ENCODE assay signal across 23 cellular contexts in genomic region chr6:146305098-146305497, GRCh38.
DNase-seq lines count a peak whose midpoint lies in the region; ATAC-seq, FAIRE-seq and TF ChIP-seq lines count a peak whose summit lies in the region.
"Had no signal": no experiment of that assay in that cellular context is flagged by ENCODE, and none has a peak within 500 bp of the region (broad histone marks: within the 10 kb centered on the region; RNA-seq: fewer than 3 reads in every experiment).

No MANE protein-coding gene starts in this region.

- no peaks in the 10 kb centered on the region for H3K36me3 Mint-ChIP-seq in naive thymus-derived CD4-positive, alpha-beta T cell
- H3K36me3 Mint-ChIP-seq: activated CD4-positive, alpha-beta memory T cell treated with anti-CD3 and anti-CD28 coated beads for 36 hours; CD4-positive, alpha-beta memory T cell; WTC11 had no signal

- TF ChIP-seq CTCF in NB4 (IDR thresholded peaks at IDR 0.05; ENCODE audit: low read depth, low read length) (no peak), bronchial epithelial cell (IDR thresholded peaks at IDR 0.05; ENCODE audit: insufficient read depth, low read length, severe bottlenecking) (no peak)

- H3K27ac Mint-ChIP-seq in naive thymus-derived CD4-positive, alpha-beta T cell = no peak overlapping the region
- H3K27ac Mint-ChIP-seq: activated CD4-positive, alpha-beta memory T cell treated with anti-CD3 and anti-CD28 coated beads for 36 hours; CD4-positive, alpha-beta memory T cell; nephron; T-helper 17 cell had no signal

- ATAC-seq in naive thymus-derived CD4-positive, alpha-beta T cell = peak; percentile 34
- ATAC-seq: T-helper 17 cell, WTC11 had no signal

- CTCF ChIA-PET in naive thymus-derived CD4-positive, alpha-beta T cell (lab: Charles Lee) = no interaction called here

- H3K4me1 Mint-ChIP-seq in naive thymus-derived CD4-positive, alpha-beta T cell = no peaks in the 10 kb centered on the region
- H3K4me1 Mint-ChIP-seq: CD4-positive, alpha-beta memory T cell; nephron; T-helper 17 cell had no signal

- no peaks in the 10 kb centered on the region for H3K4me1 ChIP-seq in naive thymus-derived CD4-positive, alpha-beta T cell (ENCODE audit: control insufficient read depth in 2 of 2, insufficient read depth in 2 of 2, low read length in 2 of 2)

- H3K9me3 ChIP-seq in naive thymus-derived CD4-positive, alpha-beta T cell (ENCODE audit: control insufficient read depth in 2 of 3, low read length in 3 of 3) = no peaks in the 10 kb centered on the region
- H3K9me3 ChIP-seq: thoracic aorta had no signal

- H3K4me3 ChIP-seq in NB4 (ENCODE audit: low read depth, low read length) = no peak overlapping the region
- H3K4me3 ChIP-seq in bronchial epithelial cell (ENCODE audit: low read depth, low read length) = no peak overlapping the region
- no peak overlapping the region for H3K4me3 ChIP-seq in naive thymus-derived CD4-positive, alpha-beta T cell (ENCODE audit: low read length)
- H3K4me3 ChIP-seq: thoracic aorta had no signal

- H3K27ac ChIP-seq in naive thymus-derived CD4-positive, alpha-beta T cell (ENCODE audit: low read depth, low read length) = no peak overlapping the region
- H3K27ac ChIP-seq: thoracic aorta had no signal

- H3K9me3 Mint-ChIP-seq in naive thymus-derived CD4-positive, alpha-beta T cell = peaks cover 0 to 3% (median 0%) of the 10 kb centered on the region in 11 donors
- H3K9me3 Mint-ChIP-seq: activated CD4-positive, alpha-beta memory T cell treated with anti-CD3 and anti-CD28 coated beads for 36 hours; nephron; WTC11 had no signal

- H3K36me3 ChIP-seq in bronchial epithelial cell (ENCODE audit: control insufficient read depth, insufficient read depth, low read length) = no peaks in the 10 kb centered on the region
- no peaks in the 10 kb centered on the region for H3K36me3 ChIP-seq in naive thymus-derived CD4-positive, alpha-beta T cell (ENCODE audit: control insufficient read depth in 2 of 3, insufficient read depth in 3 of 3, low read length in 3 of 3)
- H3K36me3 ChIP-seq: thoracic aorta had no signal

- POLR2A ChIA-PET in naive thymus-derived CD4-positive, alpha-beta T cell (lab: Charles Lee) = no interaction called here

- no peak overlapping the region for H3K4me3 Mint-ChIP-seq in naive thymus-derived CD4-positive, alpha-beta T cell
- H3K4me3 Mint-ChIP-seq: activated CD4-positive, alpha-beta memory T cell treated with anti-CD3 and anti-CD28 coated beads for 36 hours; CD4-positive, alpha-beta memory T cell; nephron; T-helper 17 cell; WTC11 had no signal

- no peak for TF ChIP-seq POLR2A in NB4 (IDR thresholded peaks at IDR 0.05; ENCODE audit: extremely low read depth, insufficient read length)

- intact Hi-C loops in naive thymus-derived CD4-positive, alpha-beta T cell (cut with micrococcal nuclease) = no loop called here

- FAIRE-seq in bronchial epithelial cell (lab: Jason Lieb, UNC) = peak; percentile 64
- FAIRE-seq: H1, small intestine had no signal

- DNase-seq in CD1c-positive myeloid dendritic cell (ENCODE audit: extremely low spot score) (peak; percentile 75), NB4 (ENCODE audit: low read depth) (peak; percentile 47), bronchial epithelial cell (ENCODE audit: low read depth) (no peak), foreskin melanocyte (no peak), hypothalamus (lab: John Stamatoyannopoulos, UW) (no peak), EL (no peak)
- DNase-seq in naive thymus-derived CD4-positive, alpha-beta T cell = no peak
- DNase-seq: activated CD4-positive, alpha-beta memory T cell treated with anti-CD3 and anti-CD28 coated beads for 36 hours; amniotic stem cell; CD4-positive, alpha-beta memory T cell; central memory CD4-positive, alpha-beta T cell; DMS153; GDM1; Karpas-422; NCI-H1436 treated with DMSO at 0.1 percent for 48 hours; NCI-H526; small intestine; stimulated activated naive CD4-positive, alpha-beta T cell; T-helper 17 cell had no signal

- H3K27me3 Mint-ChIP-seq in naive thymus-derived CD4-positive, alpha-beta T cell = peaks cover 0 to 7% (median 4%) of the 10 kb centered on the region in 5 donors
- H3K27me3 Mint-ChIP-seq: activated CD4-positive, alpha-beta memory T cell treated with anti-CD3 and anti-CD28 coated beads for 36 hours; T-helper 17 cell had no signal

- H3K27me3 ChIP-seq in bronchial epithelial cell (ENCODE audit: control insufficient read depth, insufficient read depth, low read length) = peaks cover 1% of the 10 kb centered on the region
- H3K27me3 ChIP-seq in naive thymus-derived CD4-positive, alpha-beta T cell (ENCODE audit: control insufficient read depth in 2 of 2, insufficient read depth in 2 of 2, low read length in 2 of 2) = no peaks in the 10 kb centered on the region

Comparison
In these comparisons a context has a peak if more than half of its experiments do, and no peak if none do; other contexts are left out.
1. DNase-seq: peak in CD1c-positive myeloid dendritic cell (single experiment) and NB4 (single experiment); none in bronchial epithelial cell (single experiment), naive thymus-derived CD4-positive, alpha-beta T cell (0 of 9), foreskin melanocyte (single experiment), hypothalamus (0 of 51) and EL (single experiment).